Comparison of ENCODE assay signal across 1 cellular context in the genomic region with DNA sequence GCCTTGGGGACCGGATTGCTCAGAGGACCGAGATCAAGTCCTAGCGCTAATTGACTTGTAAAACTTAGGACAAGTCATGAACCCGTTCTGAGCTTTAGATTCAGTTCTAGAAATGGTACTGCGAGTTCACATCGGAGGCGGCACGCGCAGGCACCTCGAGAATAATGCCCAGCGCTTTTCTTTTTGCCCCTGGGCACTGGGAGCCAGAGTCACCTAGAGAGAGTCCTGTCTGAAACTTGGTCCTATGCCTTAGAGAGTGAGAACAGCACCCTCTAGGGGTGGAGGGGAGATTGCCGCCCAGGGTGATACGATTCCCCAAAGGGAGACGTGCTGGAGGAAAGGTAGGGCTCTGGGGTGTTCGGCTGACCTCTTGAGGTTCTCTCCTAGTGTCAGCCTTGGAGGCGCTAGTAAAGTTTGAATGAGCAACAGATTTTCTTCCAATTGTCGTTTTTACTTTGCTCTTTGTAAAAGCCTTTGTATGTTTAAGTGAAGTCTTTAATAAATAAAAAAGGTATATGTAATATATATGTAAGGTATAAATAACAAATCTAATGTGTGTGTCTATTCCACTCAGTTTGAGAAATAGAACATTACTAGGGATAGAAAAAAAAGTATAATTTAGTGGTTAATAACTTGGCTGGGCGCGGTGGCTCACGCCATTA.
TF ChIP-seq lines count a peak whose summit lies in the region.

No MANE protein-coding gene starts in this region.

TF ChIP-seq in HEK293, 187 proteins besides CTCF, POLR2A, EP300 and RAD21 (continued from another document):
- TF ChIP-seq, protein P1, sequence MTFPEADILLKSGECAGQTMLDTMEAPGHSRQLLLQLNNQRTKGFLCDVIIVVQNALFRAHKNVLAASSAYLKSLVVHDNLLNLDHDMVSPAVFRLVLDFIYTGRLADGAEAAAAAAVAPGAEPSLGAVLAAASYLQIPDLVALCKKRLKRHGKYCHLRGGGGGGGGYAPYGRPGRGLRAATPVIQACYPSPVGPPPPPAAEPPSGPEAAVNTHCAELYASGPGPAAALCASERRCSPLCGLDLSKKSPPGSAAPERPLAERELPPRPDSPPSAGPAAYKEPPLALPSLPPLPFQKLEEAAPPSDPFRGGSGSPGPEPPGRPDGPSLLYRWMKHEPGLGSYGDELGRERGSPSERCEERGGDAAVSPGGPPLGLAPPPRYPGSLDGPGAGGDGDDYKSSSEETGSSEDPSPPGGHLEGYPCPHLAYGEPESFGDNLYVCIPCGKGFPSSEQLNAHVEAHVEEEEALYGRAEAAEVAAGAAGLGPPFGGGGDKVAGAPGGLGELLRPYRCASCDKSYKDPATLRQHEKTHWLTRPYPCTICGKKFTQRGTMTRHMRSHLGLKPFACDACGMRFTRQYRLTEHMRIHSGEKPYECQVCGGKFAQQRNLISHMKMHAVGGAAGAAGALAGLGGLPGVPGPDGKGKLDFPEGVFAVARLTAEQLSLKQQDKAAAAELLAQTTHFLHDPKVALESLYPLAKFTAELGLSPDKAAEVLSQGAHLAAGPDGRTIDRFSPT (tag by site-specific recombination; IDR thresholded peaks at IDR 0.05), result 0 out of 2 replicates have a peak, but pooled peaks have one; percentile 10
- TF ChIP-seq ZNF837 (tag by site-specific recombination; IDR thresholded peaks at IDR 0.05) (no peak), ZNF146 (tag by site-specific recombination; IDR thresholded peaks at IDR 0.05) (no peak), ZNF785 (tag by site-specific recombination; IDR thresholded peaks at IDR 0.05) (no peak), ZNF426 (tag by site-specific recombination; IDR thresholded peaks at IDR 0.05) (no peak), ZNF549 (tag by site-specific recombination; IDR thresholded peaks at IDR 0.05) (no peak), YY1 (tag by site-specific recombination; IDR thresholded peaks at IDR 0.05) (no peak), ZNF341 (tag by site-specific recombination; IDR thresholded peaks at IDR 0.05; ENCODE audit: low read depth) (no peak), ZFP41 (tag by site-specific recombination; IDR thresholded peaks at IDR 0.05; ENCODE audit: borderline replicate concordance) (no peak)
- TF ChIP-seq, protein P2, sequence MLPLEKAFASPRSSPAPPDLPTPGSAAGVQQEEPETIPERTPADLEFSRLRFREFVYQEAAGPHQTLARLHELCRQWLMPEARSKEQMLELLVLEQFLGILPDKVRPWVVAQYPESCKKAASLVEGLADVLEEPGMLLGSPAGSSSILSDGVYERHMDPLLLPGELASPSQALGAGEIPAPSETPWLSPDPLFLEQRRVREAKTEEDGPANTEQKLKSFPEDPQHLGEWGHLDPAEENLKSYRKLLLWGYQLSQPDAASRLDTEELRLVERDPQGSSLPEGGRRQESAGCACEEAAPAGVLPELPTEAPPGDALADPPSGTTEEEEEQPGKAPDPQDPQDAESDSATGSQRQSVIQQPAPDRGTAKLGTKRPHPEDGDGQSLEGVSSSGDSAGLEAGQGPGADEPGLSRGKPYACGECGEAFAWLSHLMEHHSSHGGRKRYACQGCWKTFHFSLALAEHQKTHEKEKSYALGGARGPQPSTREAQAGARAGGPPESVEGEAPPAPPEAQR (tag by site-specific recombination; IDR thresholded peaks at IDR 0.05), result no peak
- TF ChIP-seq, protein P3, sequence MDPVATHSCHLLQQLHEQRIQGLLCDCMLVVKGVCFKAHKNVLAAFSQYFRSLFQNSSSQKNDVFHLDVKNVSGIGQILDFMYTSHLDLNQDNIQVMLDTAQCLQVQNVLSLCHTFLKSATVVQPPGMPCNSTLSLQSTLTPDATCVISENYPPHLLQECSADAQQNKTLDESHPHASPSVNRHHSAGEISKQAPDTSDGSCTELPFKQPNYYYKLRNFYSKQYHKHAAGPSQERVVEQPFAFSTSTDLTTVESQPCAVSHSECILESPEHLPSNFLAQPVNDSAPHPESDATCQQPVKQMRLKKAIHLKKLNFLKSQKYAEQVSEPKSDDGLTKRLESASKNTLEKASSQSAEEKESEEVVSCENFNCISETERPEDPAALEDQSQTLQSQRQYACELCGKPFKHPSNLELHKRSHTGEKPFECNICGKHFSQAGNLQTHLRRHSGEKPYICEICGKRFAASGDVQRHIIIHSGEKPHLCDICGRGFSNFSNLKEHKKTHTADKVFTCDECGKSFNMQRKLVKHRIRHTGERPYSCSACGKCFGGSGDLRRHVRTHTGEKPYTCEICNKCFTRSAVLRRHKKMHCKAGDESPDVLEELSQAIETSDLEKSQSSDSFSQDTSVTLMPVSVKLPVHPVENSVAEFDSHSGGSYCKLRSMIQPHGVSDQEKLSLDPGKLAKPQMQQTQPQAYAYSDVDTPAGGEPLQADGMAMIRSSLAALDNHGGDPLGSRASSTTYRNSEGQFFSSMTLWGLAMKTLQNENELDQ (tag by site-specific recombination; IDR thresholded peaks at IDR 0.05; ENCODE audit: low read depth), result no peak
